ENCODE assay signal across 8 cellular contexts in the genomic region with DNA sequence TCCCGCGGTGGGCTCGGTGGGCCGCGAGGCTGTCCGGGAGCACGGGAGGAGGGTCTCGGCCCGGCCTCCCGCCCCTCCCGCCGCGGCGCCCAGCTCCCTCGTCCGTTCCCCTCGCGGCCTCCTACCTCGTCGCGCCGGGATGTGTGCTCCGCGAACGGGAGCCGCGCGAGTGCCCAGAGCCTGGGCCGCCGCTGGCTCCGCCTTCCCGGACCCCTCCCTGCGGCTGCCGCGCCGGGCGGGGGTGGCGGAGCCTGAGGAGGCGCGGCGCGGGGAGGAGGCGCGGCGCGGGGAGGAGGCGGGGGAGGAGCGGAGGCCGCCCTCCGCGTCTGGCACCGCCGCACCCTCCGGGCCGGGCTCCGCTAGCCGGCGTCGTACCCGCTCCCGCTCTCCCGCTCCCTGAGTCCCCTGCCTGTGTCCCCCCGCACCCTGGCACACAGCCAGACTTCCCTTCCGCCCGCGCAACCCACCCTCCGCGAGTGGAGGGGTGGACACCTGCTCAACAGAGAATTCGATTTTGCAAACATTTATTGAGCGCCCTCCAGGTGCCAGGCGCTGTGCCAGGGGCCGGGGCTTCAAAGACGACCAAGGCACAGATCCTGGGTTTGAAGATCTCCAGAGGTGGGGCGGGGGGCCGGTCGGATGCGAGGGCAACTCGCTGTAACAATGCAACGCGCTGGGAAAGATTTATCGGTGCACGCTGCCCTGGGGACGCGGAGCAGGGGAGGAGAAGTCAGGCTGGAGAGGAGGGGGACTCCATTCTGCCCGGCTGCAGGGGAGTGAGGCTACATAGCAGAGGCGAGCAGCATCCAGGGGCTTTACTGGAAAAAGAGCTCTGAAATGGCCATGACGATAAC. TPM values are rescaled to one million over a fixed set of nuclear protein-coding genes. Genes with fewer than 3 reads are reported as not detected.
DNase-seq lines count a peak whose midpoint lies in the region; FAIRE-seq and TF ChIP-seq lines count a peak whose summit lies in the region.

A gene with protein sequence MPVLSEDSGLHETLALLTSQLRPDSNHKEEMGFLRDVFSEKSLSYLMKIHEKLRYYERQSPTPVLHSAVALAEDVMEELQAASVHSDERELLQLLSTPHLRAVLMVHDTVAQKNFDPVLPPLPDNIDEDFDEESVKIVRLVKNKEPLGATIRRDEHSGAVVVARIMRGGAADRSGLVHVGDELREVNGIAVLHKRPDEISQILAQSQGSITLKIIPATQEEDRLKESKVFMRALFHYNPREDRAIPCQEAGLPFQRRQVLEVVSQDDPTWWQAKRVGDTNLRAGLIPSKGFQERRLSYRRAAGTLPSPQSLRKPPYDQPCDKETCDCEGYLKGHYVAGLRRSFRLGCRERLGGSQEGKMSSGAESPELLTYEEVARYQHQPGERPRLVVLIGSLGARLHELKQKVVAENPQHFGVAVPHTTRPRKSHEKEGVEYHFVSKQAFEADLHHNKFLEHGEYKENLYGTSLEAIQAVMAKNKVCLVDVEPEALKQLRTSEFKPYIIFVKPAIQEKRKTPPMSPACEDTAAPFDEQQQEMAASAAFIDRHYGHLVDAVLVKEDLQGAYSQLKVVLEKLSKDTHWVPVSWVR (minus strand): TSS at position 171 of the 854 bp plus-strand sequence. CDS start 1,240 bp downstream, outside the sequence.

- no peaks in the 10 kb centered on the region for H3K4me1 ChIP-seq in endocrine pancreas (ENCODE audit: control insufficient read depth, insufficient read depth, low read length)

- TF ChIP-seq POLR2A in GM12891 (IDR thresholded peaks at IDR 0.05; ENCODE audit: low read depth, low read length), result no peak

- no peaks in the 10 kb centered on the region for H3K9me3 ChIP-seq in endocrine pancreas (ENCODE audit: control insufficient read depth, low read length)

- FAIRE-seq in GM12891 (lab: Jason Lieb, UNC), result no peak

- no peaks in the 10 kb centered on the region for H3K36me3 ChIP-seq in endocrine pancreas (ENCODE audit: control insufficient read depth, insufficient read depth, low read length)

- peak; percentile 41 for DNase-seq in NCI-H2029 (lab: John Stamatoyannopoulos, UW)
- no peak for DNase-seq in NCI-H2029 treated with DMSO at 0.1 percent for 48 hours (lab: John Stamatoyannopoulos, UW)
- DNase-seq in NCI-H345 treated with DMSO at 0.1 percent for 48 hours (lab: John Stamatoyannopoulos, UW; ENCODE audit: unreplicated experiment), result peak; percentile 41
- peak; percentile 66 for DNase-seq in activated CD8-positive, alpha-beta memory T cell treated with anti-CD3 and anti-CD28 coated beads for 24 hours
- DNase-seq in lung microvascular endothelial cell (ENCODE audit: low read depth in 2 of 2), result peak; percentile 38 to 57
- DNase-seq in stimulated activated CD4-positive, alpha-beta T cell treated with anti-CD3 and anti-CD28 coated beads, TNF-alpha, amount 100 ng/mL, for 24 hours (ENCODE audit: low read depth in 3 of 3), result peak in 2 of 3 experiments; percentile 9 to 43
- DNase-seq in GM12891 (ENCODE audit: insufficient read length, low spot score), result no peak

- H3K27me3 ChIP-seq in endocrine pancreas (ENCODE audit: control insufficient read depth, insufficient read depth, low read length), result no peaks in the 10 kb centered on the region

- peak within 1 kb of the TSS; percentile 30 for H3K9ac ChIP-seq in endocrine pancreas (ENCODE audit: control insufficient read depth, insufficient read depth, low read length)

- peak within 1 kb of the TSS; percentile 22 for H3K4me3 ChIP-seq in endocrine pancreas (ENCODE audit: control insufficient read depth, insufficient read depth, low read length)

TF ChIP-seq in GM12891, 5 proteins besides CTCF, POLR2A, EP300 and RAD21:
- TF ChIP-seq SPI1 (IDR thresholded peaks at IDR 0.05; ENCODE audit: low read depth, low read length) (no peak), POU2F2 (IDR thresholded peaks at IDR 0.05; ENCODE audit: low read depth, low read length) (no peak), POLR2AphosphoS5 (IDR thresholded peaks at IDR 0.05; ENCODE audit: low read depth, low read length) (no peak), TAF1 (IDR thresholded peaks at IDR 0.05; ENCODE audit: low read depth, low read length) (no peak), PAX5 (IDR thresholded peaks at IDR 0.05; ENCODE audit: insufficient read depth, low read length, severe bottlenecking) (no peak)

RNA-seq across cellular contexts. Expression of the gene that starts here (rescaled TPM):
- 0.60 and 0.87 TPM in 2 replicates for total RNA-seq in lung microvascular endothelial cell
- not detected for polyA plus RNA-seq in GM12891 (2012; ENCODE audit: low read depth, missing spikeins)

Comparison
In these comparisons a context has a peak if more than half of its experiments do, and no peak if none do; other contexts are left out.
1. DNase-seq: peak in NCI-H2029 (single experiment), NCI-H345 treated with DMSO at 0.1 percent for 48 hours (single experiment), activated CD8-positive, alpha-beta memory T cell treated with anti-CD3 and anti-CD28 coated beads for 24 hours (single experiment) and stimulated activated CD4-positive, alpha-beta T cell treated with anti-CD3 and anti-CD28 coated beads, TNF-alpha, amount 100 ng/mL, for 24 hours (2 of 3); none in NCI-H2029 treated with DMSO at 0.1 percent for 48 hours (single experiment) and GM12891 (single experiment).
2. Peak in DNase-seq in lung microvascular endothelial cell; RNA of the gene not detected or under 1 TPM.